12 cellular contexts compared by ENCODE assay signal in genomic region chr17:40019140-40019991, GRCh38. TPM values are rescaled to one million over a fixed set of nuclear protein-coding genes. Genes with fewer than 3 reads are reported as not detected.
DNase-seq lines count a peak whose midpoint lies in the region; ATAC-seq and TF ChIP-seq lines count a peak whose summit lies in the region.
"Had no signal": no experiment of that assay in that cellular context is flagged by ENCODE, and none has a peak within 500 bp of the region (broad histone marks: within the 10 kb centered on the region; RNA-seq: fewer than 3 reads in every experiment).

No MANE protein-coding gene starts in this region.

- TF ChIP-seq EP300 in esophagus muscularis mucosa (IDR thresholded peaks at IDR 0.05): no peak

- H3K23ac ChIP-seq in neuronal stem cell (ENCODE audit: low read depth, low read length, poor library complexity): peak overlapping the region; percentile 55

- CTCF ChIA-PET in Caco-2 (lab: Charles Lee): interaction anchor here (1.8 kb wide), 1 partner anchor 8 kb away, joined by 7 read pairs; no protein-coding TSS in a partner anchor
- CTCF ChIA-PET in Panc1 (lab: Charles Lee): interaction anchor here (0.6 to 0.9 kb wide), 3 partner anchors 12 to 180 kb away, joined by 3 to 6 read pairs (median 4); no protein-coding TSS in a partner anchor

- peak overlapping the region; percentile 89 for H2BK15ac ChIP-seq in neuronal stem cell (ENCODE audit: low read length)

- 0 out of 2 replicates have a peak, but pooled peaks have one; percentile 36 for ATAC-seq in Panc1

- H2AK5ac ChIP-seq in neuronal stem cell (ENCODE audit: low read depth, low read length): peak overlapping the region; percentile 53

- BruUV-seq in Caco-2 (replicated peaks; lab: Mats Ljungman, UMichigan) (TSS peak; percentile 56), Panc1 (replicated peaks; lab: Mats Ljungman, UMichigan) (TSS peak; percentile 89)

- H3K79me1 ChIP-seq in neuronal stem cell (ENCODE audit: low read depth, low read length): peaks cover 4% of the 10 kb centered on the region

- no peak for TF ChIP-seq POLR2A in esophagus muscularis mucosa (IDR thresholded peaks at IDR 0.05; ENCODE audit: low read depth)

- H3K27me3 ChIP-seq in Caco-2 (replicated peaks; ENCODE audit: control insufficient read depth, insufficient read depth, low read length) (no peaks in the 10 kb centered on the region), Panc1 (ENCODE audit: control insufficient read depth, insufficient read depth, low read length) (no peaks in the 10 kb centered on the region), esophagus muscularis mucosa (no peaks in the 10 kb centered on the region), neuronal stem cell (ENCODE audit: control insufficient read depth in 3 of 3, insufficient read depth in 3 of 3, low read depth in 1 of 3, low read length in 3 of 3) (no peaks in the 10 kb centered on the region)

- in situ Hi-C loops in Panc1 (cut with HindIII; ENCODE audit: low pct_unique_long_range_greater_than_20kb, low sequenced_read_pairs): no loop called here

- peak overlapping the region; percentile 44 for H3K9ac ChIP-seq in neuronal stem cell (ENCODE audit: low read depth, low read length, poor library complexity)

- H3K27ac ChIP-seq in Panc1 (ENCODE audit: low read length): no peak overlapping the region
- peak overlapping the region; percentile 65 to 77 (median 73) for H3K27ac ChIP-seq in esophagus muscularis mucosa (replicated peaks in 1 of 4)
- peak overlapping the region; percentile 72 for H3K27ac ChIP-seq in neuronal stem cell (replicated peaks; ENCODE audit: low read length)

- intact Hi-C loops in Caco-2 (cut with micrococcal nuclease; ENCODE audit: unreplicated experiment) (no loop called here), Panc1 (cut with micrococcal nuclease; ENCODE audit: unreplicated experiment) (loop anchor here (10.0 kb wide), 1 partner anchor 95 kb away; no protein-coding TSS in a partner anchor), esophagus muscularis mucosa (cut with DNase I) (loop anchor here (5.0 kb wide), 2 partner anchors 148 to 173 kb away; no protein-coding TSS in a partner anchor)

- no peak overlapping the region for H3K4me3 ChIP-seq in Caco-2 (ENCODE audit: low read depth, low read length)
- H3K4me3 ChIP-seq in Panc1 (ENCODE audit: low read depth in 2 of 2, low read length in 2 of 2): no peak overlapping the region
- no peak overlapping the region for H3K4me3 ChIP-seq in esophagus muscularis mucosa
- no peak overlapping the region for H3K4me3 ChIP-seq in neuronal stem cell (ENCODE audit: low read length in 2 of 2)

- no peak overlapping the region for H4K91ac ChIP-seq in neuronal stem cell (ENCODE audit: low read depth, low read length, poor library complexity)

- H3K27ac Mint-ChIP-seq in Caco-2 (ENCODE audit: unreplicated experiment): no peak overlapping the region

- peak overlapping the region; percentile 38 for H3K4ac ChIP-seq in neuronal stem cell (ENCODE audit: low read length)

- H3K4me2 ChIP-seq in neuronal stem cell (ENCODE audit: insufficient read depth, low read length, poor library complexity, severe bottlenecking): peak overlapping the region; percentile 31

- H3K9me3 Mint-ChIP-seq in Caco-2 (ENCODE audit: unreplicated experiment): no peaks in the 10 kb centered on the region

- peak overlapping the region; percentile 66 for H2BK5ac ChIP-seq in neuronal stem cell (ENCODE audit: low read length)

- peak overlapping the region; percentile 90 for H2BK12ac ChIP-seq in neuronal stem cell (ENCODE audit: low read length)

- H3K9me3 ChIP-seq in Caco-2 (no peaks in the 10 kb centered on the region), Panc1 (ENCODE audit: control insufficient read depth, insufficient read depth, low read depth, low read length) (no peaks in the 10 kb centered on the region), esophagus muscularis mucosa (no peaks in the 10 kb centered on the region), neuronal stem cell (replicated peaks in 1 of 2; ENCODE audit: control insufficient read depth in 2 of 2, insufficient read depth in 1 of 2, low read depth in 1 of 2, low read length in 2 of 2) (no peaks in the 10 kb centered on the region)

- H3K4me1 ChIP-seq in Caco-2 (peaks cover 10% of the 10 kb centered on the region), Panc1 (ENCODE audit: control insufficient read depth, insufficient read depth, low read length) (peaks cover 12% of the 10 kb centered on the region), esophagus muscularis mucosa (peaks cover 51 to 87% (median 81%) of the 10 kb centered on the region in 4 donors), neuronal stem cell (ENCODE audit: control insufficient read depth in 2 of 2, insufficient read depth in 1 of 2, low read depth in 1 of 2, low read length in 2 of 2) (peaks cover 18 to 20% of the 10 kb centered on the region in 2 donors)

- peak overlapping the region; percentile 56 for H3K14ac ChIP-seq in neuronal stem cell (ENCODE audit: low read length)

- POLR2A ChIA-PET in Caco-2 (lab: Charles Lee) (no interaction called here), Panc1 (lab: Charles Lee) (interaction anchor here (1.0 kb wide), 1 partner anchor 270 kb away, joined by 4 read pairs; no protein-coding TSS in a partner anchor)

- H3K4me1 Mint-ChIP-seq in Caco-2 (ENCODE audit: low read depth, unreplicated experiment): no peaks in the 10 kb centered on the region

- H2BK120ac ChIP-seq in neuronal stem cell (ENCODE audit: low read depth, low read length): no peak overlapping the region

- peaks cover 37% of the 10 kb centered on the region for H3K36me3 Mint-ChIP-seq in Caco-2 (ENCODE audit: insufficient read depth, unreplicated experiment)

- no peaks in the 10 kb centered on the region for H3K27me3 Mint-ChIP-seq in Caco-2 (ENCODE audit: insufficient read depth, unreplicated experiment)

- 72% methylated on average over 14 of the region's 24 CpGs for WGBS in esophagus muscularis mucosa
- no CpG with 5 or more reads among the region's 24 CpGs for WGBS in neuronal stem cell (ENCODE audit: extremely low coverage in 2 of 2, insufficient read length in 2 of 2, insufficient replicate concordance in 1 of 2), 2 donors

- DNase-seq in Caco-2 (no peak), Panc1 (ENCODE audit: low read depth, low spot score) (no peak), esophagus muscularis mucosa (ENCODE audit: extremely low spot score) (no peak), neuronal stem cell (ENCODE audit: low spot score) (no peak), SKM-1 (lab: John Stamatoyannopoulos, UW; ENCODE audit: unreplicated experiment) (no peak), DMS53 (lab: John Stamatoyannopoulos, UW) (no peak), HUDEP-2 (lab: John Stamatoyannopoulos, UW; ENCODE audit: unreplicated experiment in 76 of 76) (no peak)
- no peak for DNase-seq in central memory CD4-positive, alpha-beta T cell
- DNase-seq: foreskin melanocyte; NCI-H774; stimulated activated CD4-positive, alpha-beta T cell treated with anti-CD3 and anti-CD28 coated beads, Interleukin-4, amount 100 ng/mL, for 4 hours had no signal

- no peaks in the 10 kb centered on the region; the same call in none of the 2 replicates for H3K36me3 ChIP-seq in Caco-2 (ENCODE audit: control insufficient read depth, insufficient read depth, low read length)
- H3K36me3 ChIP-seq in Panc1 (ENCODE audit: control insufficient read depth, insufficient read depth, low read length): no peaks in the 10 kb centered on the region
- peaks cover 16 to 54% (median 48%) of the 10 kb centered on the region in 4 donors for H3K36me3 ChIP-seq in esophagus muscularis mucosa
- H3K36me3 ChIP-seq in neuronal stem cell (replicated peaks in 1 of 2; ENCODE audit: control insufficient read depth in 2 of 2, insufficient read depth in 2 of 2, low read length in 2 of 2): peaks cover 27 to 60% of the 10 kb centered on the region in 2 donors

- H3K4me3 Mint-ChIP-seq in Caco-2 (ENCODE audit: unreplicated experiment): no peak overlapping the region

- H3K18ac ChIP-seq in neuronal stem cell (ENCODE audit: low read length): peak overlapping the region; percentile 76

- H2AFZ ChIP-seq in neuronal stem cell (ENCODE audit: low read length): no peak overlapping the region

- peak overlapping the region; percentile 43 for H4K8ac ChIP-seq in neuronal stem cell (ENCODE audit: low read depth, low read length)

- TF ChIP-seq CTCF in Caco-2 (IDR thresholded peaks at IDR 0.05; ENCODE audit: insufficient read depth in 1 of 2, low read depth in 1 of 2, low read length in 1 of 2, severe bottlenecking in 1 of 2, unreplicated experiment in 1 of 2) (no peak), Panc1 (IDR thresholded peaks at IDR 0.05) (no peak), esophagus muscularis mucosa (IDR thresholded peaks at IDR 0.05) (no peak)

RNA-seq across cellular contexts. Expression of gene CSF3, which starts 4.1 kb away (rescaled TPM):
- total RNA-seq in Caco-2 (2022) (not detected in 2 replicates), Panc1 (2021; ENCODE audit: unreplicated experiment) (not detected), esophagus muscularis mucosa (10 to 100 TPM in 1 of 4 donors, under 1 TPM in 3; 0.32 to 19.4 (median 0.58) TPM)
- polyA plus RNA-seq in Panc1 (2012; ENCODE audit: insufficient read length): not detected
- polyA plus RNA-seq in neuronal stem cell (2013, experiment 1 of 2): not detected
- not detected for polyA plus RNA-seq in neuronal stem cell (2013, experiment 2 of 2)
- total RNA-seq: M059J had no signal

RNA-seq across cellular contexts. Expression of gene MED24, which starts 34.8 kb away (rescaled TPM):
- total RNA-seq in Caco-2 (2022) (119 and 122 TPM in 2 replicates), Panc1 (2021; ENCODE audit: unreplicated experiment) (93.9 TPM), esophagus muscularis mucosa (10 to 100 TPM; 33.6 to 43.6 (median 37.4) TPM)
- 89.2 TPM for polyA plus RNA-seq in Panc1 (2012; ENCODE audit: insufficient read length)
- 61.9 TPM for polyA plus RNA-seq in neuronal stem cell (2013, experiment 1 of 2)
- polyA plus RNA-seq in neuronal stem cell (2013, experiment 2 of 2): 61.2 TPM

RNA-seq across cellular contexts. Expression of gene PSMD3, which starts 38.8 kb away (rescaled TPM):
- 179 and 195 TPM in 2 replicates for total RNA-seq in Caco-2 (2022)
- 175 TPM for total RNA-seq in Panc1 (2021; ENCODE audit: unreplicated experiment)
- polyA plus RNA-seq in Panc1 (2012; ENCODE audit: insufficient read length): 244 TPM
- 100 to 1,000 TPM in 1 of 4 donors, 10 to 100 TPM in 3; 58.1 to 117 (median 84.0) TPM for total RNA-seq in esophagus muscularis mucosa
- polyA plus RNA-seq in neuronal stem cell (2013, experiment 1 of 2): 102 TPM
- 99.7 TPM for polyA plus RNA-seq in neuronal stem cell (2013, experiment 2 of 2)

RNA-seq across cellular contexts. Expression of gene THRA, which starts 43.4 kb away (rescaled TPM):
- 27.3 and 29.3 TPM in 2 replicates for total RNA-seq in Caco-2 (2022)
- total RNA-seq in Panc1 (2021; ENCODE audit: unreplicated experiment): 11.7 TPM
- 13.6 TPM for polyA plus RNA-seq in Panc1 (2012; ENCODE audit: insufficient read length)
- 100 to 1,000 TPM in 2 of 4 donors, 10 to 100 TPM in 2; 69.7 to 112 (median 85.2) TPM for total RNA-seq in esophagus muscularis mucosa
- 13.2 TPM for polyA plus RNA-seq in neuronal stem cell (2013, experiment 1 of 2)
- 13.2 TPM for polyA plus RNA-seq in neuronal stem cell (2013, experiment 2 of 2)

RNA-seq across cellular contexts. Expression of gene GSDMA, which starts 56.6 kb away (rescaled TPM):
- total RNA-seq in Caco-2 (2022): not detected in 2 replicates
- total RNA-seq in Panc1 (2021; ENCODE audit: unreplicated experiment): not detected
- polyA plus RNA-seq in Panc1 (2012; ENCODE audit: insufficient read length): not detected
- under 1 TPM in 3 of 4 donors, not detected in 1; 0.11 to 0.99 (median 0.45) TPM for total RNA-seq in esophagus muscularis mucosa
- polyA plus RNA-seq in neuronal stem cell (2013, experiment 1 of 2): not detected
- not detected for polyA plus RNA-seq in neuronal stem cell (2013, experiment 2 of 2)
- total RNA-seq: M059J had no signal
